In genomic region chr22:37333724-37334460, GRCh38 we compare ENCODE assay signal across 20 cellular contexts. TPM values are rescaled to one million over a fixed set of nuclear protein-coding genes. Genes with fewer than 3 reads are reported as not detected.
DNase-seq lines count a peak whose midpoint lies in the region; ATAC-seq and FAIRE-seq lines count a peak whose summit lies in the region.
"Had no signal": no experiment of that assay in that cellular context is flagged by ENCODE, and none has a peak within 500 bp of the region (broad histone marks: within the 10 kb centered on the region; RNA-seq: fewer than 3 reads in every experiment).

No MANE protein-coding gene starts in this region.

- H3K36me3 ChIP-seq in HUES6 (ENCODE audit: control insufficient read depth, insufficient read depth, low read length), result no peaks in the 10 kb centered on the region
- no peaks in the 10 kb centered on the region for H3K36me3 ChIP-seq in ectodermal cell (ENCODE audit: control insufficient read depth, insufficient read depth, low read length)
- H3K36me3 ChIP-seq: MG63, neutrophil, tibial artery had no signal

- DNase-seq in GM18507 (ENCODE audit: extremely low spot score, insufficient read length, low read depth), result no peak
- DNase-seq in naive thymus-derived CD8-positive, alpha-beta T cell, result no peak
- no peak for DNase-seq in putamen (ENCODE audit: low spot score)
- DNase-seq in NCI-H1694 treated with DMSO at 0.1 percent for 48 hours (lab: John Stamatoyannopoulos, UW), result no peak
- DNase-seq: activated CD4-positive, alpha-beta T cell treated with anti-CD3 and anti-CD28 coated beads for 1 hour; activated naive CD4-positive, alpha-beta T cell treated with anti-CD3 and anti-CD28 coated beads for 36 hours; kidney; mesendoderm; MG63; NCI-H2081; PC-9; T1000; tibial artery had no signal

- H3K4me3 ChIP-seq in HUES6 (ENCODE audit: low read depth, low read length) (peak overlapping the region; percentile 58), ectodermal cell (ENCODE audit: insufficient read depth, low read depth, low read length) (peak overlapping the region; percentile 23)
- H3K4me3 ChIP-seq: MG63, PC-9, tibial artery had no signal

- 37 to 38% methylated on average over 11 of the region's 11 CpGs for WGBS in ectodermal cell, 2 experiments

- H3K27ac ChIP-seq in HUES6 (ENCODE audit: low read depth, low read length), result no peak overlapping the region
- H3K27ac ChIP-seq in ectodermal cell (ENCODE audit: insufficient read depth, low read depth, low read length, poor library complexity, severe bottlenecking), result no peak overlapping the region
- H3K27ac ChIP-seq: C4-2B, neutrophil, PC-9, tibial artery had no signal

- peaks cover 63% of the 10 kb centered on the region for H3K27me3 ChIP-seq in HUES6 (ENCODE audit: control insufficient read depth, insufficient read depth, low read length)
- H3K27me3 ChIP-seq in ectodermal cell (ENCODE audit: control insufficient read depth, insufficient read depth, low read length, poor library complexity, severe bottlenecking), result peaks cover 38% of the 10 kb centered on the region
- H3K27me3 ChIP-seq: MG63 had no signal

- POLR2A ChIA-PET in naive thymus-derived CD8-positive, alpha-beta T cell (lab: Charles Lee), result interaction anchor here (0.7 to 1.1 kb wide), 3 partner anchors 20 to 185 kb away, joined by 3 to 4 read pairs (median 4); partner anchors contain the start of gene CYTH4

- H3K4me3 Mint-ChIP-seq in naive thymus-derived CD8-positive, alpha-beta T cell, result peak overlapping the region in 8 of 10 donors; percentile 36 to 75 (median 52)
- H3K4me3 Mint-ChIP-seq: activated naive CD4-positive, alpha-beta T cell treated with anti-CD3 and anti-CD28 coated beads for 36 hours; stimulated activated memory B cell treated with anti-CD40 and anti-IgM and Interleukin-4, amounts not matched to agents 10 μg/mL and 1 μg/mL and 100 μg/mL, for 72 hours had no signal

- H3K4me1 ChIP-seq in HUES6 (ENCODE audit: control insufficient read depth, insufficient read depth, low read length) (peaks cover 23% of the 10 kb centered on the region), ectodermal cell (ENCODE audit: control insufficient read depth, insufficient read depth, low read length) (peaks cover 34% of the 10 kb centered on the region)

- peak; percentile 5 for FAIRE-seq in GM18507 (lab: Jason Lieb, UNC)
- FAIRE-seq: kidney had no signal

- no peak overlapping the region for H3K27ac Mint-ChIP-seq in naive thymus-derived CD8-positive, alpha-beta T cell
- H3K27ac Mint-ChIP-seq: activated naive CD4-positive, alpha-beta T cell treated with anti-CD3 and anti-CD28 coated beads for 36 hours; stimulated activated memory B cell treated with anti-CD40 and anti-IgM and Interleukin-4, amounts not matched to agents 10 μg/mL and 1 μg/mL and 100 μg/mL, for 72 hours had no signal

- no peaks in the 10 kb centered on the region for H3K9me3 Mint-ChIP-seq in naive thymus-derived CD8-positive, alpha-beta T cell
- H3K9me3 Mint-ChIP-seq: activated naive CD4-positive, alpha-beta T cell treated with anti-CD3 and anti-CD28 coated beads for 36 hours; stimulated activated memory B cell treated with anti-CD40 and anti-IgM and Interleukin-4, amounts not matched to agents 10 μg/mL and 1 μg/mL and 100 μg/mL, for 72 hours had no signal

- peaks cover 19 to 69% (median 49%) of the 10 kb centered on the region in 5 donors for H3K27me3 Mint-ChIP-seq in naive thymus-derived CD8-positive, alpha-beta T cell

- H3K9ac ChIP-seq in HUES6 (ENCODE audit: low read length), result no peak overlapping the region

- H3K9me3 ChIP-seq in HUES6 (ENCODE audit: control insufficient read depth, insufficient read depth, low read depth, low read length) (no peaks in the 10 kb centered on the region), ectodermal cell (ENCODE audit: control insufficient read depth, low read length) (no peaks in the 10 kb centered on the region)
- H3K9me3 ChIP-seq: MG63, neutrophil, tibial artery had no signal

- H3K36me3 Mint-ChIP-seq in naive thymus-derived CD8-positive, alpha-beta T cell, result no peaks in the 10 kb centered on the region
- H3K36me3 Mint-ChIP-seq: stimulated activated memory B cell treated with anti-CD40 and anti-IgM and Interleukin-4, amounts not matched to agents 10 μg/mL and 1 μg/mL and 100 μg/mL, for 72 hours had no signal

- peaks cover 7 to 16% (median 11%) of the 10 kb centered on the region in 4 donors for H3K4me1 Mint-ChIP-seq in naive thymus-derived CD8-positive, alpha-beta T cell

- peak in 1 of 2 donors; percentile 14 for ATAC-seq in naive thymus-derived CD8-positive, alpha-beta T cell
- no peak for ATAC-seq in HG03025 (IDR thresholded peaks at IDR 0.05; ENCODE audit: low FRiP score, unreplicated experiment)
- ATAC-seq: stimulated activated memory B cell treated with anti-CD40 and anti-IgM and Interleukin-4, amounts not matched to agents 10 μg/mL and 1 μg/mL and 100 μg/mL, for 72 hours had no signal

RNA-seq across cellular contexts. Expression of gene CYTH4, which starts 51.6 kb away (rescaled TPM):
- polyA plus RNA-seq in ectodermal cell (2013, experiment 1 of 4), result not detected
- polyA plus RNA-seq in ectodermal cell (2013, experiment 2 of 4), result not detected
- polyA plus RNA-seq in ectodermal cell (2013, experiment 3 of 4), result not detected
- not detected for polyA plus RNA-seq in ectodermal cell (2013, experiment 4 of 4)
- total RNA-seq in naive thymus-derived CD8-positive, alpha-beta T cell, result 100 to 1,000 TPM; 177 to 193 TPM
- polyA plus RNA-seq in naive thymus-derived CD8-positive, alpha-beta T cell, result 10 to 100 TPM; 48.9 to 60.8 (median 54.6) TPM
- total RNA-seq: epithelial cell of proximal tubule, PC-9 had no signal
